Comparison of ENCODE assay signal across 15 cellular contexts in genomic region chr11:12285811-12286222, GRCh38.
DNase-seq lines count a peak whose midpoint lies in the region; ATAC-seq, FAIRE-seq and TF ChIP-seq lines count a peak whose summit lies in the region.
"Had no signal": no experiment of that assay in that cellular context is flagged by ENCODE, and none has a peak within 500 bp of the region (broad histone marks: within the 10 kb centered on the region; RNA-seq: fewer than 3 reads in every experiment).

No MANE protein-coding gene starts in this region.

- TF ChIP-seq POLR2A in breast epithelium (IDR thresholded peaks at IDR 0.05) (no peak), vagina (IDR thresholded peaks at IDR 0.05) (no peak)

- no peak for FAIRE-seq in pancreas (lab: Jason Lieb, UNC)

- peak overlapping the region; percentile 72 for H3K27ac Mint-ChIP-seq in MCF 10A (ENCODE audit: low read depth, unreplicated experiment)
- H3K27ac Mint-ChIP-seq: activated naive CD4-positive, alpha-beta T cell treated with anti-CD3 and anti-CD28 coated beads for 36 hours had no signal

- BruUV-seq in MCF 10A (replicated peaks; lab: Mats Ljungman, UMichigan): no TSS peak

- H3K4me2 ChIP-seq in mesenchymal stem cell (ENCODE audit: low read length, poor library complexity, severe bottlenecking): no peak overlapping the region
- H3K4me2 ChIP-seq: neural progenitor cell had no signal

- H3K9me3 ChIP-seq in breast epithelium: no peaks in the 10 kb centered on the region
- no peaks in the 10 kb centered on the region for H3K9me3 ChIP-seq in mesenchymal stem cell (ENCODE audit: control insufficient read depth, low read length)
- H3K9me3 ChIP-seq in vagina: no peaks in the 10 kb centered on the region
- no peaks in the 10 kb centered on the region for H3K9me3 ChIP-seq in pancreas
- H3K9me3 ChIP-seq: left lung had no signal

- H4K91ac ChIP-seq in mesenchymal stem cell (ENCODE audit: low read length): peak overlapping the region; percentile 99

- peak overlapping the region; percentile 96 for H2AK5ac ChIP-seq in mesenchymal stem cell (ENCODE audit: low read length, severe bottlenecking)

- ATAC-seq in HG02571 (IDR thresholded peaks at IDR 0.05; ENCODE audit: unreplicated experiment): no peak
- ATAC-seq in pancreas: no peak
- ATAC-seq: left lung had no signal

- H3K27ac ChIP-seq in breast epithelium (peak overlapping the region in 1 of 2 donors; percentile 19), brain microvascular endothelial cell (peak overlapping the region; percentile 99), mesenchymal stem cell (ENCODE audit: low read length, poor library complexity, severe bottlenecking) (peak overlapping the region; percentile 98), vagina (peak overlapping the region; percentile 79), pancreas (no peak overlapping the region)
- H3K27ac ChIP-seq: cardiac muscle cell, neural progenitor cell had no signal

- peak overlapping the region; percentile 22 for H2BK5ac ChIP-seq in mesenchymal stem cell (ENCODE audit: low read depth, low read length, poor library complexity, severe bottlenecking)

- peaks cover 3% of the 10 kb centered on the region for H3K79me1 ChIP-seq in mesenchymal stem cell (replicated peaks; ENCODE audit: low read length, poor library complexity, severe bottlenecking)

- peak overlapping the region; percentile 86 for H3K9ac ChIP-seq in mesenchymal stem cell (ENCODE audit: low read length)
- H3K9ac ChIP-seq: neural progenitor cell had no signal

- H4K8ac ChIP-seq in mesenchymal stem cell (ENCODE audit: low read length): peak overlapping the region; percentile 99

- peaks cover 6% of the 10 kb centered on the region for H3K36me3 Mint-ChIP-seq in MCF 10A (ENCODE audit: insufficient read depth, unreplicated experiment)
- H3K36me3 Mint-ChIP-seq: neural progenitor cell had no signal

- intact Hi-C loops in MCF 10A (cut with micrococcal nuclease): loop anchor here (5.0 kb wide), 2 partner anchors 46 to 676 kb away; no protein-coding TSS in a partner anchor
- intact Hi-C loops in breast epithelium (cut with DNase I; ENCODE audit: low total_unique reads): no loop called here
- intact Hi-C loops in vagina (cut with DNase I): no loop called here
- intact Hi-C loops in pancreas (cut with DNase I): no loop called here

- H2AFZ ChIP-seq in mesenchymal stem cell (ENCODE audit: low read depth, low read length): no peak overlapping the region
- H2AFZ ChIP-seq: neural progenitor cell had no signal

- TF ChIP-seq CTCF in MCF 10A (IDR thresholded peaks at IDR 0.05; ENCODE audit: unreplicated experiment) (no peak), breast epithelium (IDR thresholded peaks at IDR 0.05) (no peak), brain microvascular endothelial cell (IDR thresholded peaks at IDR 0.05; ENCODE audit: low read depth, low read length, missing control alignments) (no peak), vagina (IDR thresholded peaks at IDR 0.05) (no peak), pancreas (IDR thresholded peaks at IDR 0.05) (no peak)

- H3K36me3 ChIP-seq in breast epithelium: no peaks in the 10 kb centered on the region
- peaks cover 3% of the 10 kb centered on the region for H3K36me3 ChIP-seq in brain microvascular endothelial cell (replicated peaks)
- peaks cover 0 to 2% of the 10 kb centered on the region in 2 experiments for H3K36me3 ChIP-seq in mesenchymal stem cell (ENCODE audit: control insufficient read depth in 1 of 2, insufficient read depth in 2 of 2, low read depth in 1 of 2, low read length in 2 of 2)
- H3K36me3 ChIP-seq in vagina: no peaks in the 10 kb centered on the region
- H3K36me3 ChIP-seq in pancreas: no peaks in the 10 kb centered on the region
- H3K36me3 ChIP-seq: cardiac muscle cell, left lung, neural progenitor cell had no signal

- peak overlapping the region; percentile 98 to 99 for H3K4ac ChIP-seq in mesenchymal stem cell (ENCODE audit: low read depth in 1 of 2, low read length in 2 of 2)

- peak overlapping the region; percentile 99 for H2BK12ac ChIP-seq in mesenchymal stem cell (ENCODE audit: low read length in 2 of 2)

- no peaks in the 10 kb centered on the region for H3K27me3 Mint-ChIP-seq in MCF 10A (ENCODE audit: insufficient read depth, unreplicated experiment)

- CTCF ChIA-PET in MCF 10A (lab: Yijun Ruan, JAX): interaction anchor here (0.6 to 16.6 kb wide), 5 partner anchors 48 to 383 kb away, joined by 3 to 314 read pairs (median 4); no protein-coding TSS in a partner anchor

- H3K14ac ChIP-seq in mesenchymal stem cell (ENCODE audit: low read length in 2 of 2): peak overlapping the region in 1 of 2 experiments; percentile 97

- H3K27me3 ChIP-seq in breast epithelium (no peaks in the 10 kb centered on the region), brain microvascular endothelial cell (replicated peaks) (no peaks in the 10 kb centered on the region), mesenchymal stem cell (ENCODE audit: control insufficient read depth in 1 of 2, insufficient read depth in 1 of 2, low read length in 2 of 2) (no peaks in the 10 kb centered on the region), vagina (no peaks in the 10 kb centered on the region), pancreas (no peaks in the 10 kb centered on the region)
- H3K27me3 ChIP-seq: cardiac muscle cell, left lung, neural progenitor cell had no signal

- no peak for DNase-seq in MCF 10A (ENCODE audit: unreplicated experiment)
- DNase-seq in breast epithelium (ENCODE audit: low spot score in 2 of 2): no peak
- DNase-seq in brain microvascular endothelial cell: peak; percentile 59
- DNase-seq in mesenchymal stem cell: peak; percentile 39
- DNase-seq in vagina (ENCODE audit: extremely low spot score in 2 of 2): peak; percentile 55 to 70
- DNase-seq in pancreas: no peak
- no peak for DNase-seq in D341Med (ENCODE audit: low spot score)
- DNase-seq: activated naive CD4-positive, alpha-beta T cell treated with anti-CD3 and anti-CD28 coated beads for 36 hours; DMS 273 treated with DMSO at 0.1 percent for 48 hours; left lung; NCI-H2029; NCI-H82 had no signal

- H3K4me3 Mint-ChIP-seq in MCF 10A (ENCODE audit: unreplicated experiment): peak overlapping the region; percentile 13
- H3K4me3 Mint-ChIP-seq: activated naive CD4-positive, alpha-beta T cell treated with anti-CD3 and anti-CD28 coated beads for 36 hours; neural progenitor cell had no signal

- POLR2A ChIA-PET in MCF 10A (lab: Yijun Ruan, JAX): interaction anchor here (1.2 to 1.4 kb wide), 2 partner anchors 16 to 91 kb away, joined by 3 to 4 read pairs; partner anchors contain the start of gene PARVA

- peak overlapping the region; percentile 85 for H2BK120ac ChIP-seq in mesenchymal stem cell (ENCODE audit: low read depth, low read length)

- peaks cover 50% of the 10 kb centered on the region for H3K4me1 Mint-ChIP-seq in MCF 10A (ENCODE audit: insufficient read depth, unreplicated experiment)

- 67% methylated on average over 6 of the region's 6 CpGs for WGBS in mesenchymal stem cell
- WGBS in pancreas, 2 donors: 83 to 91% methylated on average over 6 of the region's 6 CpGs

- no peaks in the 10 kb centered on the region for H3K9me3 Mint-ChIP-seq in MCF 10A (ENCODE audit: unreplicated experiment)
- H3K9me3 Mint-ChIP-seq: activated naive CD4-positive, alpha-beta T cell treated with anti-CD3 and anti-CD28 coated beads for 36 hours; neural progenitor cell had no signal

- peak overlapping the region; percentile 98 to 100 for H3K18ac ChIP-seq in mesenchymal stem cell (ENCODE audit: low read depth in 1 of 2, low read length in 2 of 2)

- peak overlapping the region in 1 of 2 experiments; percentile 84 for H3K23ac ChIP-seq in mesenchymal stem cell (ENCODE audit: low read length in 2 of 2)

- H3K4me1 ChIP-seq in breast epithelium: no peaks in the 10 kb centered on the region
- H3K4me1 ChIP-seq in mesenchymal stem cell (ENCODE audit: control insufficient read depth, insufficient read depth, low read depth, low read length): peaks cover 37% of the 10 kb centered on the region
- peaks cover 33% of the 10 kb centered on the region for H3K4me1 ChIP-seq in vagina
- no peaks in the 10 kb centered on the region for H3K4me1 ChIP-seq in pancreas
- H3K4me1 ChIP-seq: neural progenitor cell had no signal

- in situ Hi-C loops in brain microvascular endothelial cell (cut with HindIII; ENCODE audit: low pct_ligation_motif_present, low sequenced_read_pairs): no loop called here

- H3K4me3 ChIP-seq in breast epithelium: no peak overlapping the region
- H3K4me3 ChIP-seq in brain microvascular endothelial cell (ENCODE audit: low read depth, low read length): no peak overlapping the region
- H3K4me3 ChIP-seq in mesenchymal stem cell (ENCODE audit: insufficient read depth in 1 of 2, low read depth in 1 of 2, low read length in 2 of 2): peak overlapping the region in 1 of 2 experiments; percentile 72
- no peak overlapping the region for H3K4me3 ChIP-seq in vagina
- no peak overlapping the region for H3K4me3 ChIP-seq in pancreas
- H3K4me3 ChIP-seq: cardiac muscle cell, left lung, neural progenitor cell had no signal

- peak overlapping the region; percentile 62 for H2BK15ac ChIP-seq in mesenchymal stem cell (ENCODE audit: low read depth, poor library complexity, severe bottlenecking)

Comparison
In these comparisons a context has a peak if more than half of its experiments do, and no peak if none do; other contexts are left out.
1. DNase-seq: peak in brain microvascular endothelial cell (single experiment), mesenchymal stem cell (single experiment) and vagina (2 of 2); none in MCF 10A (single experiment), breast epithelium (0 of 2), pancreas (0 of 6) and D341Med (single experiment).
2. H3K27ac ChIP-seq: peak in brain microvascular endothelial cell (single experiment), mesenchymal stem cell (single experiment) and vagina (single experiment); none in pancreas (0 of 4).